ENCODE assay signal across 8 cellular contexts in genomic region chr17:45371414-45372324, GRCh38. TPM values are rescaled to one million over a fixed set of nuclear protein-coding genes. Genes with fewer than 3 reads are reported as not detected.
DNase-seq lines count a peak whose midpoint lies in the region; ATAC-seq, FAIRE-seq and TF ChIP-seq lines count a peak whose summit lies in the region.

No MANE protein-coding gene starts in this region.

- peak; percentile 94 for DNase-seq in COLO829 (ENCODE audit: low spot score)
- DNase-seq in MG63: peak; percentile 100
- DNase-seq in astrocyte (ENCODE audit: low read depth): peak; percentile 95
- DNase-seq in right atrium auricular region (ENCODE audit: low spot score): peak; percentile 90
- DNase-seq in prostate gland (ENCODE audit: low spot score): peak; percentile 82
- DNase-seq in RPMI8226: no peak
- no peak for DNase-seq in NCI-H2196 treated with DMSO at 0.1 percent for 48 hours (lab: John Stamatoyannopoulos, UW; ENCODE audit: unreplicated experiment)

- no peaks in the 10 kb centered on the region for H3K36me3 Mint-ChIP-seq in astrocyte (ENCODE audit: low read depth, unreplicated experiment)

- peaks cover 2% of the 10 kb centered on the region for H3K27me3 Mint-ChIP-seq in astrocyte (ENCODE audit: low read depth, unreplicated experiment)

- H3K4me1 Mint-ChIP-seq in astrocyte (ENCODE audit: low read depth, unreplicated experiment): peaks cover 34% of the 10 kb centered on the region

- TF ChIP-seq CTCF in astrocyte (IDR thresholded peaks at IDR 0.05; ENCODE audit: insufficient read depth, low read depth, low read length): no peak
- TF ChIP-seq CTCF in right atrium auricular region (IDR thresholded peaks at IDR 0.05): no peak
- TF ChIP-seq CTCF in prostate gland (IDR thresholded peaks at IDR 0.05): peak in 2 of 4 experiments; percentile 2 to 7

- H3K4me1 ChIP-seq in astrocyte (ENCODE audit: insufficient read depth, low read length): peaks cover 36% of the 10 kb centered on the region
- peaks cover 4 to 38% of the 10 kb centered on the region in 2 donors for H3K4me1 ChIP-seq in right atrium auricular region
- no peaks in the 10 kb centered on the region for H3K4me1 ChIP-seq in prostate gland (replicated peaks)

- peak overlapping the region; percentile 90 for H3K27ac ChIP-seq in astrocyte (ENCODE audit: low read depth, low read length)
- H3K27ac ChIP-seq in right atrium auricular region: peak overlapping the region; percentile 82 to 88
- H3K27ac ChIP-seq in prostate gland: peak overlapping the region; percentile 74 to 77

- no peak for FAIRE-seq in astrocyte (lab: Jason Lieb, UNC)

- TF ChIP-seq POLR2A in prostate gland (IDR thresholded peaks at IDR 0.05): peak; percentile 44

- H3K9me3 Mint-ChIP-seq in astrocyte (ENCODE audit: unreplicated experiment): peaks cover 4% of the 10 kb centered on the region

- H2AFZ ChIP-seq in astrocyte (ENCODE audit: low read depth, low read length): no peak overlapping the region

- H4K20me1 ChIP-seq in astrocyte (ENCODE audit: insufficient read depth, low read length): no peaks in the 10 kb centered on the region

- H3K4me3 Mint-ChIP-seq in astrocyte (ENCODE audit: unreplicated experiment): peak overlapping the region; percentile 62

- H3K4me3 ChIP-seq in MG63 (no peak overlapping the region), astrocyte (ENCODE audit: insufficient read depth, low read depth, low read length) (no peak overlapping the region), right atrium auricular region (peak overlapping the region; percentile 7 to 28), prostate gland (peak overlapping the region; percentile 13 to 24)

- H3K9me3 ChIP-seq in MG63 (no peaks in the 10 kb centered on the region), astrocyte (ENCODE audit: insufficient read depth, low read depth, low read length) (no peaks in the 10 kb centered on the region), right atrium auricular region (no peaks in the 10 kb centered on the region), prostate gland (no peaks in the 10 kb centered on the region)

- peak overlapping the region; percentile 74 for H3K4me2 ChIP-seq in astrocyte (ENCODE audit: low read length)

- intact Hi-C loops in prostate gland (cut with DNase I): loop anchor here (5.0 kb wide), 1 partner anchor 54 kb away; the partner anchor contains the start of gene MAP3K14

- H3K27me3 ChIP-seq in MG63: no peaks in the 10 kb centered on the region
- H3K27me3 ChIP-seq in astrocyte (ENCODE audit: insufficient read depth, low read length): no peaks in the 10 kb centered on the region
- H3K27me3 ChIP-seq in right atrium auricular region: no peaks in the 10 kb centered on the region
- H3K27me3 ChIP-seq in prostate gland (replicated peaks; ENCODE audit: insufficient read depth): no peaks in the 10 kb centered on the region

- WGBS in prostate gland: 7% methylated on average over 55 of the region's 55 CpGs

- H3K79me2 ChIP-seq in astrocyte (ENCODE audit: insufficient read depth, low read length): no peaks in the 10 kb centered on the region

- ATAC-seq in HG02885 (IDR thresholded peaks at IDR 0.05; ENCODE audit: poor library complexity, unreplicated experiment): no peak

- H3K27ac Mint-ChIP-seq in astrocyte (ENCODE audit: unreplicated experiment): peak overlapping the region; percentile 94

- H3K36me3 ChIP-seq in MG63 (no peaks in the 10 kb centered on the region), astrocyte (ENCODE audit: insufficient read depth, low read length) (no peaks in the 10 kb centered on the region), right atrium auricular region (no peaks in the 10 kb centered on the region), prostate gland (no peaks in the 10 kb centered on the region)

- peak overlapping the region; percentile 66 for H3K9ac ChIP-seq in astrocyte (ENCODE audit: low read length)

RNA-seq across cellular contexts. Expression of gene MAP3K14, which starts 54.8 kb away (rescaled TPM):
- total RNA-seq in MG63 (2014; rRNA removed; shearing (Covaris generic); ENCODE audit: low replicate concordance): 13.4 and 18.7 TPM in 2 replicates
- total RNA-seq in astrocyte (10.8 and 11.0 TPM in 2 replicates), right atrium auricular region (10 to 100 TPM in 1 of 2 donors, 1 to 10 TPM in 1; 8.2 to 10.6 TPM), prostate gland (10 to 100 TPM; 12.5 to 16.1 TPM)

Comparison
In these comparisons a context has a peak if more than half of its experiments do, and no peak if none do; other contexts are left out.
1. DNase-seq: peak in COLO829 (single experiment), MG63 (single experiment), astrocyte (single experiment), right atrium auricular region (single experiment) and prostate gland (single experiment); none in RPMI8226 (single experiment) and NCI-H2196 treated with DMSO at 0.1 percent for 48 hours (single experiment).
2. H3K4me3 ChIP-seq: peak in right atrium auricular region (2 of 2) and prostate gland (2 of 2); none in MG63 (single experiment) and astrocyte (single experiment).
3. Peak in every context shown above with its lines, with median percentiles within 50 percentile points of each other: H3K27ac ChIP-seq.